10 cellular contexts compared by ENCODE assay signal in genomic region chr2:200156140-200156858, GRCh38.
A peak's percentile ranks its signal among the peaks of the same experiment; 100 is the strongest.
DNase-seq lines count a peak whose midpoint lies in the region; ATAC-seq and TF ChIP-seq lines count a peak whose summit lies in the region.
"Had no signal": no experiment of that assay in that cellular context is flagged by ENCODE, and none has a peak within 500 bp of the region (broad histone marks: within the 10 kb centered on the region; RNA-seq: fewer than 3 reads in every experiment).

No MANE protein-coding gene starts in this region.

- no peak overlapping the region for H2AFZ ChIP-seq in GM23338

- H3K27ac Mint-ChIP-seq in GM23338 (no peak overlapping the region), WTC11 (no peak overlapping the region)
- H3K27ac Mint-ChIP-seq: activated B cell treated with CpG ODN at 0.5 μM for 24 hours had no signal

- peaks cover 9% of the 10 kb centered on the region for H3K9me2 ChIP-seq in GM23338 (ENCODE audit: insufficient read depth)

- peaks cover 28% of the 10 kb centered on the region for H3K36me3 Mint-ChIP-seq in GM23338 (ENCODE audit: low read depth)
- H3K36me3 Mint-ChIP-seq in WTC11, result peaks cover 28% of the 10 kb centered on the region

- H3K36me3 ChIP-seq in prostate gland (no peaks in the 10 kb centered on the region), GM23338 (ENCODE audit: insufficient read depth) (peaks cover 12% of the 10 kb centered on the region), HAP-1 (replicated peaks) (no peaks in the 10 kb centered on the region)

- in situ Hi-C loops in HAP-1 (cut with MboI; ENCODE audit: low sequenced_read_pairs), result no loop called here

- H3K27me3 ChIP-seq in prostate gland (replicated peaks; ENCODE audit: insufficient read depth), result no peaks in the 10 kb centered on the region
- H3K27me3 ChIP-seq in GM23338 (ENCODE audit: insufficient read depth), result no peaks in the 10 kb centered on the region
- 0 out of 2 replicates have a peak, but pooled peaks cover 3% of the 10 kb centered on the region for H3K27me3 ChIP-seq in HAP-1 (ENCODE audit: low read depth)

- no peaks in the 10 kb centered on the region for H3K4me1 ChIP-seq in prostate gland (replicated peaks)
- H3K4me1 ChIP-seq in GM23338 (ENCODE audit: insufficient read depth), result peaks cover 18% of the 10 kb centered on the region
- no peaks in the 10 kb centered on the region for H3K4me1 ChIP-seq in HAP-1

- no peak overlapping the region for H3K4me2 ChIP-seq in GM23338

- H3K9me3 ChIP-seq in prostate gland (no peaks in the 10 kb centered on the region), HAP-1 (no peaks in the 10 kb centered on the region)

- H3K79me2 ChIP-seq in GM23338 (replicated peaks; ENCODE audit: insufficient read depth), result no peaks in the 10 kb centered on the region

- intact Hi-C loops in prostate gland (cut with DNase I), result no loop called here

- no peaks in the 10 kb centered on the region for H4K20me1 ChIP-seq in GM23338 (replicated peaks; ENCODE audit: insufficient read depth)

- H3K9me3 Mint-ChIP-seq in GM23338 (peaks cover 28% of the 10 kb centered on the region), WTC11 (peaks cover 30% of the 10 kb centered on the region)

- TF ChIP-seq POLR2A in prostate gland (IDR thresholded peaks at IDR 0.05), result no peak

- ATAC-seq in SK-N-SH treated with all-trans-retinoic acid at 6 μM for 48 hours (peak; percentile 84), GM23338 (no peak), WTC11 (no peak)

- H3K4me3 Mint-ChIP-seq in GM23338 (no peak overlapping the region), WTC11 (no peak overlapping the region)
- H3K4me3 Mint-ChIP-seq: activated B cell treated with CpG ODN at 0.5 μM for 24 hours had no signal

- H3K27me3 Mint-ChIP-seq in GM23338 (ENCODE audit: insufficient read depth, low read depth, poor library complexity) (peaks cover 2% of the 10 kb centered on the region), WTC11 (ENCODE audit: low read depth) (no peaks in the 10 kb centered on the region; the same call in 1 of the 2 replicates)
- H3K27me3 Mint-ChIP-seq: activated B cell treated with CpG ODN at 0.5 μM for 24 hours had no signal

- H3K4me3 ChIP-seq in prostate gland, result peak overlapping the region in 1 of 2 donors; percentile 7
- no peak overlapping the region for H3K4me3 ChIP-seq in GM23338
- no peak overlapping the region for H3K4me3 ChIP-seq in HAP-1

- POLR2A ChIA-PET in WTC11 (lab: Charles Lee), result no interaction called here

- WGBS in prostate gland, result 46% methylated on average over 6 of the region's 6 CpGs

- H3F3A ChIP-seq in GM23338 (replicated peaks; ENCODE audit: low read depth), result 0 out of 2 replicates have a peak, but pooled peaks cover 9% of the 10 kb centered on the region

- TF ChIP-seq CTCF in prostate gland (IDR thresholded peaks at IDR 0.05), result no peak
- no peak for TF ChIP-seq CTCF in GM23338 (conservative IDR thresholded peaks at IDR 0.05; ENCODE audit: low read depth in 2 of 2)
- no peak for TF ChIP-seq CTCF in WTC11 (IDR thresholded peaks at IDR 0.05)

- DNase-seq in EL (peak; percentile 86), fibroblast of the conjunctiva (ENCODE audit: low read depth) (peak; percentile 73), prostate gland (ENCODE audit: low spot score) (peak; percentile 17), GM23338 (ENCODE audit: low spot score) (no peak), T-helper 2 cell (no peak), WTC11 (ENCODE audit: low spot score) (no peak), HAP-1 (ENCODE audit: low spot score in 2 of 2) (no peak)
- DNase-seq: activated B cell treated with CpG ODN at 0.5 μM for 24 hours, NCI-H146 had no signal

- peaks cover 18% of the 10 kb centered on the region for H3K4me1 Mint-ChIP-seq in GM23338
- H3K4me1 Mint-ChIP-seq in WTC11, result peaks cover 27% of the 10 kb centered on the region
- H3K4me1 Mint-ChIP-seq: activated B cell treated with CpG ODN at 0.5 μM for 24 hours had no signal

- no peak overlapping the region for H3K27ac ChIP-seq in prostate gland
- no peak overlapping the region for H3K27ac ChIP-seq in GM23338 (ENCODE audit: low read depth)

- CTCF ChIA-PET in WTC11 (lab: Charles Lee), result no interaction called here

TF ChIP-seq in SK-N-SH treated with all-trans-retinoic acid at 6 μM for 48 hours, 23 proteins besides CTCF, POLR2A, EP300 and RAD21 (continues in another document):
- TF ChIP-seq PATZ1 (CRISPR knock-in tag; IDR thresholded peaks at IDR 0.05; ENCODE audit: borderline replicate concordance) (no peak), ZFP3 (CRISPR knock-in tag; IDR thresholded peaks at IDR 0.05) (no peak), TCF4 (CRISPR knock-in tag; IDR thresholded peaks at IDR 0.05; ENCODE audit: borderline replicate concordance) (no peak)

TF ChIP-seq in GM23338, 12 proteins besides CTCF, POLR2A, EP300 and RAD21:
- TF ChIP-seq ZNF114 (CRISPR knock-in tag; IDR thresholded peaks at IDR 0.05) (no peak), ZNF331 (CRISPR knock-in tag; IDR thresholded peaks at IDR 0.05; ENCODE audit: low read depth) (no peak), JUNB (IDR thresholded peaks at IDR 0.05; ENCODE audit: unreplicated experiment) (no peak)

TF ChIP-seq in WTC11, 78 proteins besides CTCF, POLR2A, EP300 and RAD21 (continues in another document):
- TF ChIP-seq HMGA2 (CRISPR knock-in tag; IDR thresholded peaks at IDR 0.05) (no peak), FOXP4 (CRISPR knock-in tag; IDR thresholded peaks at IDR 0.05) (no peak), IRF2 (CRISPR knock-in tag; IDR thresholded peaks at IDR 0.05; ENCODE audit: borderline replicate concordance, low read depth) (no peak), ETV6 (CRISPR knock-in tag; IDR thresholded peaks at IDR 0.05) (no peak), E2F5 (CRISPR knock-in tag; IDR thresholded peaks at IDR 0.05) (no peak), ZNF423 (CRISPR knock-in tag; IDR thresholded peaks at IDR 0.05) (no peak), ARID4B (CRISPR knock-in tag; IDR thresholded peaks at IDR 0.05; ENCODE audit: borderline replicate concordance) (no peak)

Comparison
In these comparisons a context has a peak if more than half of its experiments do, and no peak if none do; other contexts are left out.
1. DNase-seq: peak in EL (single experiment), fibroblast of the conjunctiva (single experiment) and prostate gland (single experiment); none in GM23338 (single experiment), T-helper 2 cell (0 of 5), WTC11 (single experiment) and HAP-1 (0 of 2).